Comparison of ENCODE assay signal across 8 cellular contexts in the genomic region with DNA sequence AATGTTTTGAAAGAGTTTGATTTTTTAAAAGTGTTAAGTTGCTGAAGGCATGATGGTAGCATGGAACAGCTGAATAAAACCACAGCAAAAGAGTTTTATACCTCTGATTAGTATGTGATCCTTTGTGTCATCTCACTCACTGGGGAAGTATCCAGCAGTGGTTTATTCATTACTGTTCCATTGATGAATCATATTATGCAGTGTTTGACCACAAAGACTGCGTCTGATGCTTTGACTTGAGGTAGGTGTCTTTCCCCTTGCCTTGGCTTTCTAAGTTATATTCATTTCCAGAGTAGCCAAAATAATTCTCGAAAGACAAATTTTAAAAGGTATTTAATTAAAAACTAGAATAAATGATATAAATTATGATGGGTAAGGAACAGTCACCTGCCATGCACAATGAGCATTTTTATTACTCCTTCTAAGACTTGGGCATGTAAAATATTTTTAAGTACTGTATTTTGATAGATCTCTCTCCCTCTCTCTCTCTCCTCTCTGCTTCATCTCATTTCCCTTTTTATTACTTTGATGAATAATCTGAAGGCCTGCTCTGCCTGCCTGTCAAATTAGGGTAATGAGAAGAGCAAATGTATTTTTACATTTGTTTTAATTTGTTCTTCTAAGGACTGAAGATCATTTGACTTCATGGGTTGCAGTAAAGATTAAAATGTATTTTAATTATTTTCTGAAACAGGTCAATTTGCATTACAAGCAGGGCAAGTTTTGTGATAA.
DNase-seq lines count a peak whose midpoint lies in the region; ATAC-seq, FAIRE-seq and TF ChIP-seq lines count a peak whose summit lies in the region.

No MANE protein-coding gene starts in this region.

- peaks cover 19% of the 10 kb centered on the region for H3K4me1 ChIP-seq in GM23248 (ENCODE audit: insufficient read depth)
- H3K4me1 ChIP-seq in tibial artery, result no peaks in the 10 kb centered on the region
- no peaks in the 10 kb centered on the region for H3K4me1 ChIP-seq in adrenal gland (replicated peaks in 1 of 2)

- ATAC-seq in GM18502 (IDR thresholded peaks at IDR 0.05; ENCODE audit: poor library complexity, unreplicated experiment), result peak; percentile 95

- H3K27me3 ChIP-seq in GM23248 (replicated peaks; ENCODE audit: insufficient read depth) (no peaks in the 10 kb centered on the region), kidney epithelial cell (ENCODE audit: control insufficient read depth, insufficient read depth, low read length) (no peaks in the 10 kb centered on the region), tibial artery (no peaks in the 10 kb centered on the region), adrenal gland (no peaks in the 10 kb centered on the region)

- H3K4me3 ChIP-seq in GM23248 (no peak overlapping the region), kidney epithelial cell (ENCODE audit: low read depth, low read length) (no peak overlapping the region), tibial artery (no peak overlapping the region), adrenal gland (no peak overlapping the region)

- peak overlapping the region; percentile 35 for H3K4me2 ChIP-seq in GM23248 (ENCODE audit: unreplicated experiment)

- peaks cover 45% of the 10 kb centered on the region for H3K79me2 ChIP-seq in GM23248 (ENCODE audit: insufficient read depth)

- H3K9me3 ChIP-seq in GM23248 (ENCODE audit: low read depth) (no peaks in the 10 kb centered on the region), tibial artery (no peaks in the 10 kb centered on the region), adrenal gland (replicated peaks in 1 of 3) (no peaks in the 10 kb centered on the region)

- no peak overlapping the region for H2AFZ ChIP-seq in GM23248

- peak; percentile 90 for DNase-seq in GM23248
- DNase-seq in HTR-8/SVneo (ENCODE audit: insufficient read length, low spot score), result peak; percentile 26
- peak; percentile 77 for DNase-seq in kidney epithelial cell (ENCODE audit: low read depth)
- no peak for DNase-seq in tibial artery
- no peak for DNase-seq in adrenal gland
- DNase-seq in NCI-H1694 treated with DMSO at 0.1 percent for 48 hours (lab: John Stamatoyannopoulos, UW), result no peak
- DNase-seq in stimulated activated naive CD4-positive, alpha-beta T cell treated with Interleukin-2 at 50 U/mL for 16 hours (lab: John Stamatoyannopoulos, UW), result no peak

- peak; percentile 46 for FAIRE-seq in HTR-8/SVneo (lab: Jason Lieb, UNC)

- 30 to 39% methylated on average over 2 of the region's 2 CpGs for WGBS in GM23248 (ENCODE audit: low coverage in 1 of 2, low lambda C conversion rate in 2 of 2, missing lambda C conversion rate in 2 of 2), 2 experiments
- WGBS in adrenal gland, 4 donors, result 73 to 88% (median 84%) methylated on average over 2 of the region's 2 CpGs

- intact Hi-C loops in tibial artery (cut with DNase I; ENCODE audit: low total_unique reads), result no loop called here
- intact Hi-C loops in adrenal gland (cut with DNase I), result no loop called here

- H3K36me3 ChIP-seq in GM23248 (ENCODE audit: low read depth) (peaks cover 23% of the 10 kb centered on the region), kidney epithelial cell (ENCODE audit: control insufficient read depth, insufficient read depth, low read length) (no peaks in the 10 kb centered on the region), tibial artery (no peaks in the 10 kb centered on the region), adrenal gland (replicated peaks in 1 of 2) (no peaks in the 10 kb centered on the region)

- H3K27ac ChIP-seq in GM23248, result peak overlapping the region; percentile 8; the same call in 1 of the 2 replicates
- no peak overlapping the region for H3K27ac ChIP-seq in tibial artery
- no peak overlapping the region for H3K27ac ChIP-seq in adrenal gland

- no peaks in the 10 kb centered on the region for H4K20me1 ChIP-seq in GM23248 (ENCODE audit: insufficient read depth)

- no peak for TF ChIP-seq POLR2A in adrenal gland (IDR thresholded peaks at IDR 0.05)

- in situ Hi-C loops in GM23248 (cut with MboI), result no loop called here

- TF ChIP-seq CTCF in kidney epithelial cell (IDR thresholded peaks at IDR 0.05; ENCODE audit: insufficient read depth, low read length, poor library complexity, severe bottlenecking) (no peak), tibial artery (IDR thresholded peaks at IDR 0.05) (no peak), adrenal gland (IDR thresholded peaks at IDR 0.05) (no peak)

- no peak overlapping the region for H3K9ac ChIP-seq in GM23248

- no peaks in the 10 kb centered on the region for H3K9me2 ChIP-seq in GM23248 (ENCODE audit: insufficient read depth)

- peaks cover 36% of the 10 kb centered on the region for H3F3A ChIP-seq in GM23248 (ENCODE audit: insufficient read depth)

Comparison
In these comparisons a context has a peak if more than half of its experiments do, and no peak if none do; other contexts are left out.
1. DNase-seq: peak in GM23248 (single experiment), HTR-8/SVneo (single experiment) and kidney epithelial cell (single experiment); none in tibial artery (0 of 2), adrenal gland (0 of 7), NCI-H1694 treated with DMSO at 0.1 percent for 48 hours (single experiment) and stimulated activated naive CD4-positive, alpha-beta T cell treated with Interleukin-2 at 50 U/mL for 16 hours (single experiment).